Comparison of ENCODE assay signal across 1 cellular context in the genomic region with DNA sequence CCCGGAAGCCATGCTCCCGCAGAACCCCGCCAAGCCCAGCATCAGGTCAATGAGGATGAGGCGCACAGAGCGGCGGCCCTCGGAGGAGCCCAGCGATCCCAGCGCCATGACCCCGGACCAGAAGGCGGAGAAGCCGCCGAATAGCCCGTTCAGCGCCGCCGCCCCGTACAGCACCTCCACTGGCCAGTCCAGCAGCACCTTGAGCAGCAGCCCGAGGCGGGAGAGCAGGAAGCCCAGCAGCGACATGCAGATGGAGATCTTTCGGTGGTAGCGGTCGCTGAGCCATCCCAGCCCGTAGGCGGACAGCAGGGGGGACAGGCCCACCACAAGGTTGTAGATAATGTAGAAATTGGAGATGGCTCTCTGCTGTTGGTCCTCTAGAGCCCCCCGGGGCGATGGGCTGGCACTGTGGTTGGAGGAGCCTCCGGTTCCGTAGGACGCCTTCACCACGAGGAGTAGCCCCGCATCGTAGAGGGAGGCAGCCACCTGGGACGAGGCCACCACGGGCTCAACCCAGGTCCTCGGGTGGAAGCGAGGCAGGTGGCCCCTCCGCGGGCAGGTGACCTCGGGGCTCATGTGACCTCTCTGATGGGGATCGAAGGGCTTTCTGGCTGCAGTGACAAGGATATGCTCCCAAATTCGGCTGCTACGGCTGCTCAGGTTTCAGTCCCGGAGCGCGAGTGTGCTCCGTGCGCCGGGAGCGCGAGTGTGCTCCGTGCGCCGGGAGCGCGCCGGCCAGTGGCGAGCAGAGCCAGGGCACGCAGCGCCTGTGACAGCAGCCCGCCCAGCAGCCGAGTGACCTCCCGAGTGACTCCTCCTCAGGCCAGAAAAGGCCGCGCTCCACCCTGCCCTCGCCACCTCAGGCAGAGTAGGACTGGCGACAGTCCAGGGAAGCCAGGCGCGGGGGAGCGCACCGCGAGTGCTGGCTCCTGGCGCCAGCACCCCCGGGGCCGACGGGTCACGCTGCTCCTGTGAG.
TF ChIP-seq lines count a peak whose summit lies in the region.

A gene with protein sequence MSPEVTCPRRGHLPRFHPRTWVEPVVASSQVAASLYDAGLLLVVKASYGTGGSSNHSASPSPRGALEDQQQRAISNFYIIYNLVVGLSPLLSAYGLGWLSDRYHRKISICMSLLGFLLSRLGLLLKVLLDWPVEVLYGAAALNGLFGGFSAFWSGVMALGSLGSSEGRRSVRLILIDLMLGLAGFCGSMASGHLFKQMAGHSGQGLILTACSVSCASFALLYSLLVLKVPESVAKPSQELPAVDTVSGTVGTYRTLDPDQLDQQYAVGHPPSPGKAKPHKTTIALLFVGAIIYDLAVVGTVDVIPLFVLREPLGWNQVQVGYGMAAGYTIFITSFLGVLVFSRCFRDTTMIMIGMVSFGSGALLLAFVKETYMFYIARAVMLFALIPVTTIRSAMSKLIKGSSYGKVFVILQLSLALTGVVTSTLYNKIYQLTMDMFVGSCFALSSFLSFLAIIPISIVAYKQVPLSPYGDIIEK (minus strand): TSS at position 771 of the 976 bp plus-strand sequence. CDS start 195 bp downstream, at position 576.

TF ChIP-seq in GM12891, 5 proteins besides CTCF, POLR2A, EP300 and RAD21 (continued from another document):
- TF ChIP-seq PAX5 (IDR thresholded peaks at IDR 0.05; ENCODE audit: insufficient read depth, low read length, severe bottlenecking) (no peak), SPI1 (IDR thresholded peaks at IDR 0.05; ENCODE audit: low read depth, low read length) (no peak), POLR2AphosphoS5 (IDR thresholded peaks at IDR 0.05; ENCODE audit: low read depth, low read length) (no peak), TAF1 (IDR thresholded peaks at IDR 0.05; ENCODE audit: low read depth, low read length) (no peak)
TF ChIP-seq in GM12891: peak in this region for 0.
